17 cellular contexts compared by ENCODE assay signal in genomic region chr11:44842219-44842618, GRCh38.
A peak's percentile ranks its signal among the peaks of the same experiment; 100 is the strongest.
DNase-seq lines count a peak whose midpoint lies in the region; ATAC-seq, FAIRE-seq and TF ChIP-seq lines count a peak whose summit lies in the region.
"Had no signal": no experiment of that assay in that cellular context is flagged by ENCODE, and none has a peak within 500 bp of the region (broad histone marks: within the 10 kb centered on the region; RNA-seq: fewer than 3 reads in every experiment).

No MANE protein-coding gene starts in this region.

- no peak overlapping the region for H3K4me3 Mint-ChIP-seq in activated naive CD8-positive, alpha-beta T cell treated with anti-CD3 and anti-CD28 coated beads, Interleukin-2, amount 50 U/mL, for 24 hours

- no peak overlapping the region for H3K27ac Mint-ChIP-seq in activated naive CD8-positive, alpha-beta T cell treated with anti-CD3 and anti-CD28 coated beads, Interleukin-2, amount 50 U/mL, for 24 hours

- peaks cover 7% of the 10 kb centered on the region for H3K27me3 Mint-ChIP-seq in activated naive CD8-positive, alpha-beta T cell treated with anti-CD3 and anti-CD28 coated beads, Interleukin-2, amount 50 U/mL, for 24 hours

- peaks cover 8% of the 10 kb centered on the region for H3K27me3 ChIP-seq in brain microvascular endothelial cell (replicated peaks)
- H3K27me3 ChIP-seq: left lung, tibial artery had no signal

- H3K9ac ChIP-seq in kidney (ENCODE audit: low read length in 2 of 2) = no peak overlapping the region

- TF ChIP-seq POLR2A in A549 (IDR thresholded peaks at IDR 0.05; ENCODE audit: low read length) = no peak

- POLR2A ChIA-PET in A549 (lab: Yijun Ruan, JAX) = no interaction called here

- intact Hi-C loops in kidney (cut with DNase I) = no loop called here
- intact Hi-C loops in mucosa of descending colon (cut with DNase I, micrococcal nuclease) = no loop called here

- H3K9me3 ChIP-seq in A549 (0 out of 3 replicates have a peak, but pooled peaks cover under 1% of the 10 kb centered on the region), kidney (ENCODE audit: control insufficient read depth in 1 of 2, low read length in 2 of 2) (peaks cover 0 to 4% of the 10 kb centered on the region in 2 donors), mucosa of descending colon (peaks cover 1% of the 10 kb centered on the region)

- ATAC-seq in A549 = peak in 1 of 2 experiments; percentile 60; a peak in 3 of 6 replicates
- ATAC-seq in mucosa of descending colon = no peak
- ATAC-seq in HG02938 (IDR thresholded peaks at IDR 0.05; ENCODE audit: unreplicated experiment) = no peak
- ATAC-seq in activated naive CD8-positive, alpha-beta T cell treated with anti-CD3 and anti-CD28 coated beads, Interleukin-2, amount 50 U/mL, for 24 hours = no peak
- ATAC-seq: left lung had no signal

- H3K4me3 ChIP-seq in A549 (no peak overlapping the region), brain microvascular endothelial cell (ENCODE audit: low read depth, low read length) (no peak overlapping the region), kidney (ENCODE audit: low read length in 2 of 2) (no peak overlapping the region), mucosa of descending colon (no peak overlapping the region)
- H3K4me3 ChIP-seq: left lung, tibial artery had no signal

- no peak for TF ChIP-seq CTCF in A549 (IDR thresholded peaks at IDR 0.05)
- no peak for TF ChIP-seq CTCF in brain microvascular endothelial cell (IDR thresholded peaks at IDR 0.05; ENCODE audit: low read depth, low read length, missing control alignments)
- no peak for TF ChIP-seq CTCF in kidney (IDR thresholded peaks at IDR 0.05; ENCODE audit: borderline replicate concordance, extremely low read depth, insufficient read depth)
- no peak for TF ChIP-seq CTCF in mucosa of descending colon (IDR thresholded peaks at IDR 0.05)

- in situ Hi-C loops in brain microvascular endothelial cell (cut with HindIII; ENCODE audit: low pct_ligation_motif_present, low sequenced_read_pairs) = no loop called here

- FAIRE-seq in A549 (lab: Jason Lieb, UNC) = no peak
- FAIRE-seq in HTR-8/SVneo (lab: Jason Lieb, UNC) = peak; percentile 72
- FAIRE-seq in kidney (lab: Jason Lieb, UNC) = no peak
- FAIRE-seq: GM12892, small intestine had no signal

- no peak overlapping the region for H3K4me2 ChIP-seq in A549

- CTCF ChIA-PET in A549 (lab: Yijun Ruan, JAX) = interaction anchor here (0.7 to 1.3 kb wide), 2 partner anchors 28 to 214 kb away, joined by 3 read pairs; no protein-coding TSS in a partner anchor

- TF ChIP-seq RAD21 in A549 (conservative IDR thresholded peaks at IDR 0.05 in 1 of 2, IDR thresholded peaks at IDR 0.05 in 1 of 2) = no peak

- 45% methylated on average over 4 of the region's 5 CpGs for WGBS in A549 (ENCODE audit: missing lambda C conversion rate)

- peaks cover 31% of the 10 kb centered on the region for H3K9me3 Mint-ChIP-seq in activated naive CD8-positive, alpha-beta T cell treated with anti-CD3 and anti-CD28 coated beads, Interleukin-2, amount 50 U/mL, for 24 hours

- TF ChIP-seq EP300 in A549 (IDR thresholded peaks at IDR 0.05) = no peak

- H3K27ac ChIP-seq in A549 = no peak overlapping the region
- no peak overlapping the region for H3K27ac ChIP-seq in brain microvascular endothelial cell
- peak overlapping the region; percentile 13 to 66 for H3K27ac ChIP-seq in kidney (ENCODE audit: low read depth in 2 of 2, low read length in 2 of 2)
- H3K27ac ChIP-seq: 22Rv1, left lung, tibial artery had no signal

- no peaks in the 10 kb centered on the region for H3K4me1 Mint-ChIP-seq in activated naive CD8-positive, alpha-beta T cell treated with anti-CD3 and anti-CD28 coated beads, Interleukin-2, amount 50 U/mL, for 24 hours

- peaks cover 5% of the 10 kb centered on the region for H3K36me3 Mint-ChIP-seq in activated naive CD8-positive, alpha-beta T cell treated with anti-CD3 and anti-CD28 coated beads, Interleukin-2, amount 50 U/mL, for 24 hours (ENCODE audit: low read depth)

- no peaks in the 10 kb centered on the region for H3K36me3 ChIP-seq in brain microvascular endothelial cell (replicated peaks)
- no peaks in the 10 kb centered on the region for H3K36me3 ChIP-seq in kidney (ENCODE audit: control insufficient read depth in 1 of 2, insufficient read depth in 2 of 2, low read length in 2 of 2)
- H3K36me3 ChIP-seq in mucosa of descending colon (ENCODE audit: low read depth) = no peaks in the 10 kb centered on the region
- H3K36me3 ChIP-seq: left lung, tibial artery had no signal

- DNase-seq in A549 (ENCODE audit: low read depth in 1 of 2, low spot score in 1 of 2) = no peak
- peak; percentile 23 for DNase-seq in HTR-8/SVneo (ENCODE audit: insufficient read length, low spot score)
- peak; percentile 78 for DNase-seq in brain microvascular endothelial cell
- DNase-seq in kidney = no peak
- no peak for DNase-seq in mucosa of descending colon
- no peak for DNase-seq in activated naive CD4-positive, alpha-beta T cell (lab: John Stamatoyannopoulos, UW)
- DNase-seq in activated naive CD8-positive, alpha-beta T cell treated with anti-CD3 and anti-CD28 coated beads, Interleukin-2, amount 50 U/mL, for 24 hours = no peak
- DNase-seq: activated naive CD4-positive, alpha-beta T cell treated with anti-CD3 and anti-CD28 coated beads, Interleukin-2, amount 50 U/mL, for 16 hours; glutamatergic neuron; left lung; NCI-H1092; NCI-H524; small intestine had no signal

- H3K4me1 ChIP-seq in A549 (no peaks in the 10 kb centered on the region), kidney (ENCODE audit: control insufficient read depth in 1 of 2, insufficient read depth in 1 of 2, low read depth in 1 of 2, low read length in 2 of 2) (peaks cover 8 to 14% of the 10 kb centered on the region in 2 donors), mucosa of descending colon (ENCODE audit: low read depth) (no peaks in the 10 kb centered on the region)
- H3K4me1 ChIP-seq: left lung had no signal

TF ChIP-seq in A549, 52 proteins besides CTCF, POLR2A, EP300 and RAD21:
- TF ChIP-seq, protein P1, sequence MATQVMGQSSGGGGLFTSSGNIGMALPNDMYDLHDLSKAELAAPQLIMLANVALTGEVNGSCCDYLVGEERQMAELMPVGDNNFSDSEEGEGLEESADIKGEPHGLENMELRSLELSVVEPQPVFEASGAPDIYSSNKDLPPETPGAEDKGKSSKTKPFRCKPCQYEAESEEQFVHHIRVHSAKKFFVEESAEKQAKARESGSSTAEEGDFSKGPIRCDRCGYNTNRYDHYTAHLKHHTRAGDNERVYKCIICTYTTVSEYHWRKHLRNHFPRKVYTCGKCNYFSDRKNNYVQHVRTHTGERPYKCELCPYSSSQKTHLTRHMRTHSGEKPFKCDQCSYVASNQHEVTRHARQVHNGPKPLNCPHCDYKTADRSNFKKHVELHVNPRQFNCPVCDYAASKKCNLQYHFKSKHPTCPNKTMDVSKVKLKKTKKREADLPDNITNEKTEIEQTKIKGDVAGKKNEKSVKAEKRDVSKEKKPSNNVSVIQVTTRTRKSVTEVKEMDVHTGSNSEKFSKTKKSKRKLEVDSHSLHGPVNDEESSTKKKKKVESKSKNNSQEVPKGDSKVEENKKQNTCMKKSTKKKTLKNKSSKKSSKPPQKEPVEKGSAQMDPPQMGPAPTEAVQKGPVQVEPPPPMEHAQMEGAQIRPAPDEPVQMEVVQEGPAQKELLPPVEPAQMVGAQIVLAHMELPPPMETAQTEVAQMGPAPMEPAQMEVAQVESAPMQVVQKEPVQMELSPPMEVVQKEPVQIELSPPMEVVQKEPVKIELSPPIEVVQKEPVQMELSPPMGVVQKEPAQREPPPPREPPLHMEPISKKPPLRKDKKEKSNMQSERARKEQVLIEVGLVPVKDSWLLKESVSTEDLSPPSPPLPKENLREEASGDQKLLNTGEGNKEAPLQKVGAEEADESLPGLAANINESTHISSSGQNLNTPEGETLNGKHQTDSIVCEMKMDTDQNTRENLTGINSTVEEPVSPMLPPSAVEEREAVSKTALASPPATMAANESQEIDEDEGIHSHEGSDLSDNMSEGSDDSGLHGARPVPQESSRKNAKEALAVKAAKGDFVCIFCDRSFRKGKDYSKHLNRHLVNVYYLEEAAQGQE (IDR thresholded peaks at IDR 0.05) = no peak
- TF ChIP-seq FOSL2 (IDR thresholded peaks at IDR 0.05) (no peak), FOSL2 (CRISPR knock-in tag; IDR thresholded peaks at IDR 0.05) (0 out of 2 replicates have a peak, but pooled peaks have one; percentile 12)

Comparison
In these comparisons a context has a peak if more than half of its experiments do, and no peak if none do; other contexts are left out.
1. DNase-seq: peak in HTR-8/SVneo (single experiment) and brain microvascular endothelial cell (single experiment); none in A549 (0 of 2), kidney (single experiment), mucosa of descending colon (0 of 3), activated naive CD4-positive, alpha-beta T cell (0 of 4) and activated naive CD8-positive, alpha-beta T cell treated with anti-CD3 and anti-CD28 coated beads, Interleukin-2, amount 50 U/mL, for 24 hours (single experiment).
2. H3K27ac ChIP-seq: peak in kidney (2 of 2); none in A549 (0 of 2) and brain microvascular endothelial cell (single experiment).